Comparison of ENCODE assay signal across 1 cellular context in genomic region chr7:46153951-46154787, GRCh38.
TF ChIP-seq lines count a peak whose summit lies in the region.

No MANE protein-coding gene starts in this region.

TF ChIP-seq in HepG2, 621 proteins besides CTCF, POLR2A, EP300 and RAD21 (continued from another document and continues in another):
- no peak for TF ChIP-seq E2F1 (CRISPR knock-in tag; IDR thresholded peaks at IDR 0.05)
- TF ChIP-seq NFE2L2 (IDR thresholded peaks at IDR 0.05; ENCODE audit: low read length), result no peak
- no peak for TF ChIP-seq CENPT (CRISPR knock-in tag; IDR thresholded peaks at IDR 0.05; ENCODE audit: low read depth)
- TF ChIP-seq RFXAP (CRISPR knock-in tag; IDR thresholded peaks at IDR 0.05; ENCODE audit: borderline replicate concordance), result no peak
- TF ChIP-seq MIER3 (CRISPR knock-in tag; IDR thresholded peaks at IDR 0.05; ENCODE audit: borderline replicate concordance), result peak; percentile 69; the same call in 1 of the 2 replicates
- no peak for TF ChIP-seq TRIM22 (IDR thresholded peaks at IDR 0.05)
- TF ChIP-seq MTF1 (CRISPR knock-in tag; IDR thresholded peaks at IDR 0.05), result no peak
- no peak for TF ChIP-seq ZNF33A (CRISPR knock-in tag; IDR thresholded peaks at IDR 0.05; ENCODE audit: borderline replicate concordance)
- TF ChIP-seq ZNF280B (CRISPR knock-in tag; IDR thresholded peaks at IDR 0.05; ENCODE audit: borderline replicate concordance), result no peak
- no peak for TF ChIP-seq GFI1 (CRISPR knock-in tag; IDR thresholded peaks at IDR 0.05; ENCODE audit: borderline replicate concordance)
- TF ChIP-seq SIX1 (CRISPR knock-in tag; IDR thresholded peaks at IDR 0.05; ENCODE audit: borderline replicate concordance), result no peak
- TF ChIP-seq PATZ1 (CRISPR knock-in tag; IDR thresholded peaks at IDR 0.05), result peak; percentile 51; the same call in 1 of the 2 replicates
- TF ChIP-seq KIAA2018 (CRISPR knock-in tag; IDR thresholded peaks at IDR 0.05; ENCODE audit: borderline replicate concordance), result no peak
- TF ChIP-seq ZNF773 (CRISPR knock-in tag; IDR thresholded peaks at IDR 0.05; ENCODE audit: borderline replicate concordance), result no peak
- TF ChIP-seq ZNF260 (CRISPR knock-in tag; IDR thresholded peaks at IDR 0.05; ENCODE audit: borderline replicate concordance, low read depth), result no peak
- TF ChIP-seq ARID5B (CRISPR knock-in tag; IDR thresholded peaks at IDR 0.05), result peak; percentile 87
- TF ChIP-seq NFKBIZ (CRISPR knock-in tag; IDR thresholded peaks at IDR 0.05), result no peak
- no peak for TF ChIP-seq DNMT1 (CRISPR knock-in tag; IDR thresholded peaks at IDR 0.05)
- TF ChIP-seq ZNF614 (CRISPR knock-in tag; IDR thresholded peaks at IDR 0.05; ENCODE audit: borderline replicate concordance), result peak; percentile 60; the same call in 1 of the 2 replicates
- TF ChIP-seq LBX2 (CRISPR knock-in tag; IDR thresholded peaks at IDR 0.05; ENCODE audit: borderline replicate concordance), result no peak
- TF ChIP-seq ZNF501 (CRISPR knock-in tag; IDR thresholded peaks at IDR 0.05), result no peak
- no peak for TF ChIP-seq ZNF670 (CRISPR knock-in tag; IDR thresholded peaks at IDR 0.05; ENCODE audit: borderline replicate concordance)
- no peak for TF ChIP-seq IKZF4 (CRISPR knock-in tag; IDR thresholded peaks at IDR 0.05; ENCODE audit: borderline replicate concordance, low read depth, not compliant biosample characterization)
- no peak for TF ChIP-seq PLRG1 (conservative IDR thresholded peaks at IDR 0.05)
- TF ChIP-seq ATF6 (CRISPR knock-in tag; conservative IDR thresholded peaks at IDR 0.05), result no peak
- TF ChIP-seq ADNP (CRISPR knock-in tag; IDR thresholded peaks at IDR 0.05), result no peak
- no peak for TF ChIP-seq BCLAF1 (IDR thresholded peaks at IDR 0.05)
- TF ChIP-seq MYNN (CRISPR knock-in tag; IDR thresholded peaks at IDR 0.05; ENCODE audit: low read depth), result no peak
- TF ChIP-seq SETDB1 (CRISPR knock-in tag; IDR thresholded peaks at IDR 0.05; ENCODE audit: borderline replicate concordance), result no peak
- TF ChIP-seq RAD51 (IDR thresholded peaks at IDR 0.05; ENCODE audit: borderline replicate concordance), result no peak
